ENCODE assay signal across 1 cellular context in genomic region chr9:106704056-106704625, GRCh38.
TF ChIP-seq lines count a peak whose summit lies in the region.

No MANE protein-coding gene starts in this region.

TF ChIP-seq in GM12878, 131 proteins besides CTCF, POLR2A, EP300 and RAD21 (continued from another document):
- TF ChIP-seq E2F8 (IDR thresholded peaks at IDR 0.05; ENCODE audit: low read depth, partially characterized antibody) (no peak), IKZF2 (IDR thresholded peaks at IDR 0.05) (no peak)
TF ChIP-seq in GM12878: peak in this region for 0.
